8 cellular contexts compared by ENCODE assay signal in the genomic region with DNA sequence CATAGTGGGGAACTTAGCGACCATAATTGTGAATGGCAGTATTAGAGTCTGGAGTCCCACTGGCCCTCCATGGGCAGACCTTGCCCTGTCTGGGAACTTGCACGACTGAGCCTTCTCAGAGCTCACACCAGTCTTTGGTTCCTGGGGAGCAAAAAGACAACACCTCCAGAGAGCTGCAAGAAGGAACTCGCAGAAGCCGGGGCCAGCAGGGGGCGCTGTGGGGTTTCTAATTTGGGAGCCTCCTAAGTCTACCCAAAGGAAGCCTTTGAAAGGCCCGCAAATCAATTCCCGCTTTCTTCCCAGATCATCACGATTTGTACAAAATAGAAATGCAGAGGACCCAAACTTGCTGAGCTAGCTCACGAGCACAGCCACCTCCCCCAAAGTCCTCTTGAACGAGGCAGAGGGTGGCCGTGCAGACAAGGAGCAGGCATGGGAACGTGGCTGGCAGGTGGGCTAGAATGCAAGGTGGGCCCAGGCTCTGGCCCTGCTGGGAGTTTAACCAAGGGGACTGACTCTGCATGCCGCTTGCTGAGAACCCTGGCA. TPM values are rescaled to one million over a fixed set of nuclear protein-coding genes. Genes with fewer than 3 reads are reported as not detected.
DNase-seq lines count a peak whose midpoint lies in the region; ATAC-seq and TF ChIP-seq lines count a peak whose summit lies in the region.

No MANE protein-coding gene starts in this region.

- H3K4me3 ChIP-seq in Jurkat, Clone E6-1 (ENCODE audit: low read length), result no peak overlapping the region
- H3K4me3 ChIP-seq in PC-3 (ENCODE audit: low read length) (no peak overlapping the region), suprapubic skin (no peak overlapping the region)

- CTCF ChIA-PET in PC-3 (lab: Charles Lee), result interaction anchor here (0.6 to 1.6 kb wide), 4 partner anchors 127 to 613 kb away, joined by 3 to 7 read pairs (median 4); no protein-coding TSS in a partner anchor

- no peaks in the 10 kb centered on the region for H3K4me1 Mint-ChIP-seq in activated T-helper 1 cell treated with anti-CD3 and anti-CD28 coated beads, Interleukin-12 subunit alpha, Interleukin-12 subunit beta, Interleukin-2, Interleukin-4 antibody, amounts not matched to agents 30 ng/mL and 10 ng/mL and 1 ng/mL, durations not matched to agents 14 hours and 24 hours and 36 hours (ENCODE audit: low read depth)

- no peak overlapping the region for H3K9ac ChIP-seq in PC-3 (ENCODE audit: low read length)

- 0 out of 2 replicates have a peak, but pooled peaks cover 4% of the 10 kb centered on the region for H4K20me1 ChIP-seq in PC-3 (ENCODE audit: low read length)

- DNase-seq in DMS 273 (lab: John Stamatoyannopoulos, UW; ENCODE audit: unreplicated experiment) (peak; percentile 88), PC-3 (peak; percentile 89), foreskin melanocyte (peak; percentile 22), nucleus accumbens (lab: John Stamatoyannopoulos, UW) (peak in 55 of 56 donors; percentile 2 to 97 (median 70)), suprapubic skin (ENCODE audit: low spot score in 2 of 2) (peak; percentile 79 to 87)
- peak; percentile 61 for DNase-seq in Jurkat, Clone E6-1 (ENCODE audit: low read depth, low spot score)
- DNase-seq in activated T-helper 1 cell treated with anti-CD3 and anti-CD28 coated beads, Interleukin-12 subunit alpha, Interleukin-12 subunit beta, Interleukin-2, Interleukin-4 antibody, amounts not matched to agents 30 ng/mL and 10 ng/mL and 1 ng/mL, durations not matched to agents 14 hours and 24 hours and 36 hours (ENCODE audit: low spot score), result peak; percentile 52

- BruUV-seq in PC-3 (replicated peaks; lab: Mats Ljungman, UMichigan), result no TSS peak

- no peaks in the 10 kb centered on the region for H3K9me3 Mint-ChIP-seq in activated T-helper 1 cell treated with anti-CD3 and anti-CD28 coated beads, Interleukin-12 subunit alpha, Interleukin-12 subunit beta, Interleukin-2, Interleukin-4 antibody, amounts not matched to agents 30 ng/mL and 10 ng/mL and 1 ng/mL, durations not matched to agents 14 hours and 24 hours and 36 hours

- H3K4me3 Mint-ChIP-seq in activated T-helper 1 cell treated with anti-CD3 and anti-CD28 coated beads, Interleukin-12 subunit alpha, Interleukin-12 subunit beta, Interleukin-2, Interleukin-4 antibody, amounts not matched to agents 30 ng/mL and 10 ng/mL and 1 ng/mL, durations not matched to agents 14 hours and 24 hours and 36 hours, result no peak overlapping the region

- no peaks in the 10 kb centered on the region for H3F3A ChIP-seq in PC-3 (ENCODE audit: low read length, unreplicated experiment)

- H3K27ac Mint-ChIP-seq in activated T-helper 1 cell treated with anti-CD3 and anti-CD28 coated beads, Interleukin-12 subunit alpha, Interleukin-12 subunit beta, Interleukin-2, Interleukin-4 antibody, amounts not matched to agents 30 ng/mL and 10 ng/mL and 1 ng/mL, durations not matched to agents 14 hours and 24 hours and 36 hours, result no peak overlapping the region

- H3K4me1 ChIP-seq in PC-3 (ENCODE audit: insufficient read depth, low read length) (no peaks in the 10 kb centered on the region), suprapubic skin (no peaks in the 10 kb centered on the region)

- no peak overlapping the region for H2AFZ ChIP-seq in PC-3 (ENCODE audit: low read length)

- 12% methylated on average over 13 of the region's 13 CpGs for WGBS in suprapubic skin

- TF ChIP-seq CTCF in PC-3 (conservative IDR thresholded peaks at IDR 0.05; ENCODE audit: low read depth, low read length) (peak; percentile 97), suprapubic skin (IDR thresholded peaks at IDR 0.05) (peak; percentile 28 to 78)

- H3K4me2 ChIP-seq in PC-3 (ENCODE audit: low read length), result no peak overlapping the region

- ATAC-seq in PC-3 (peak; percentile 97), HG03571 (IDR thresholded peaks at IDR 0.05; ENCODE audit: unreplicated experiment) (no peak)

- H3K79me2 ChIP-seq in PC-3 (ENCODE audit: low read length), result no peaks in the 10 kb centered on the region

- H3K9me3 ChIP-seq in PC-3 (ENCODE audit: low read length) (no peaks in the 10 kb centered on the region), suprapubic skin (no peaks in the 10 kb centered on the region)

- TF ChIP-seq EP300 in suprapubic skin (IDR thresholded peaks at IDR 0.05), result no peak

- no peaks in the 10 kb centered on the region for H3K36me3 Mint-ChIP-seq in activated T-helper 1 cell treated with anti-CD3 and anti-CD28 coated beads, Interleukin-12 subunit alpha, Interleukin-12 subunit beta, Interleukin-2, Interleukin-4 antibody, amounts not matched to agents 30 ng/mL and 10 ng/mL and 1 ng/mL, durations not matched to agents 14 hours and 24 hours and 36 hours (ENCODE audit: low read depth)

- no peak overlapping the region for H3K27ac ChIP-seq in PC-3 (ENCODE audit: low read length)
- H3K27ac ChIP-seq in suprapubic skin, result no peak overlapping the region

- intact Hi-C loops in PC-3 (cut with micrococcal nuclease), result loop anchor here (1.0 to 5.0 kb wide), 6 partner anchors 24 to 614 kb away; no protein-coding TSS in a partner anchor
- intact Hi-C loops in activated T-helper 1 cell treated with anti-CD3 and anti-CD28 coated beads, Interleukin-12 subunit alpha, Interleukin-12 subunit beta, Interleukin-2, Interleukin-4 antibody, amounts not matched to agents 30 ng/mL and 10 ng/mL and 1 ng/mL, durations not matched to agents 14 hours and 24 hours and 36 hours (cut with micrococcal nuclease), result loop anchor here (1.0 kb wide), 2 partner anchors 351 to 601 kb away; no protein-coding TSS in a partner anchor

- H3K36me3 ChIP-seq in PC-3 (ENCODE audit: low read depth, low read length) (no peaks in the 10 kb centered on the region), suprapubic skin (no peaks in the 10 kb centered on the region)

- POLR2A ChIA-PET in PC-3 (lab: Charles Lee; ENCODE audit: unreplicated experiment), result no interaction called here

- H3K27me3 ChIP-seq in PC-3 (ENCODE audit: low read length) (peaks cover 15% of the 10 kb centered on the region; the same call in 1 of the 2 replicates), suprapubic skin (peaks cover 18% of the 10 kb centered on the region)

- TF ChIP-seq POLR2A in suprapubic skin (IDR thresholded peaks at IDR 0.05), result no peak

- H3K9me2 ChIP-seq in PC-3 (replicated peaks; ENCODE audit: low read length), result no peaks in the 10 kb centered on the region

- H3K27me3 Mint-ChIP-seq in activated T-helper 1 cell treated with anti-CD3 and anti-CD28 coated beads, Interleukin-12 subunit alpha, Interleukin-12 subunit beta, Interleukin-2, Interleukin-4 antibody, amounts not matched to agents 30 ng/mL and 10 ng/mL and 1 ng/mL, durations not matched to agents 14 hours and 24 hours and 36 hours (ENCODE audit: insufficient read depth), result peaks cover 3% of the 10 kb centered on the region

RNA-seq across cellular contexts. Expression of gene FBXO21, which starts 46.3 kb away (rescaled TPM):
- 20.2 TPM for polyA plus RNA-seq in Jurkat, Clone E6-1 (2012; ENCODE audit: insufficient read depth, insufficient read length)
- total RNA-seq in PC-3 (2014; rRNA removed) (230 and 321 TPM in 2 replicates), suprapubic skin (100 to 1,000 TPM in 1 of 4 donors, 10 to 100 TPM in 3; 76.1 to 109 (median 80.1) TPM)
- 24.8 and 25.2 TPM in 2 replicates for total RNA-seq in activated T-helper 1 cell treated with anti-CD3 and anti-CD28 coated beads, Interleukin-12 subunit alpha, Interleukin-12 subunit beta, Interleukin-2, Interleukin-4 antibody, amounts not matched to agents 30 ng/mL and 10 ng/mL and 1 ng/mL, durations not matched to agents 14 hours and 24 hours and 36 hours

Comparison
In these comparisons a context has a peak if more than half of its experiments do, and no peak if none do; other contexts are left out.
1. DNase-seq: peak in every context shown above with its lines; median percentile 89 in PC-3; 88 in DMS 273; 83 in suprapubic skin; 70 in nucleus accumbens; 61 in Jurkat, Clone E6-1; 52 in activated T-helper 1 cell treated with anti-CD3 and anti-CD28 coated beads, Interleukin-12 subunit alpha, Interleukin-12 subunit beta, Interleukin-2, Interleukin-4 antibody, amounts not matched to agents 30 ng/mL and 10 ng/mL and 1 ng/mL, durations not matched to agents 14 hours and 24 hours and 36 hours; 22 in foreskin melanocyte.